8 cellular contexts compared by ENCODE assay signal in genomic region chrX:153972368-153973126, GRCh38. TPM values are rescaled to one million over a fixed set of nuclear protein-coding genes. Genes with fewer than 3 reads are reported as not detected.
DNase-seq lines count a peak whose midpoint lies in the region; ATAC-seq, FAIRE-seq and TF ChIP-seq lines count a peak whose summit lies in the region.

Gene TMEM187, plus strand, starts transcription at chrX:153972754. Its CDS starts 9,309 bp downstream, at chrX:153982063.

- DNase-seq in Ammon's horn (ENCODE audit: low spot score): peak; percentile 84
- DNase-seq in GM19239 (ENCODE audit: insufficient read length, low spot score): peak; percentile 73
- DNase-seq in NCI-H446 treated with DMSO at 0.1 percent for 48 hours (lab: John Stamatoyannopoulos, UW): peak; percentile 82
- DNase-seq in activated CD4-positive, CD25-positive, alpha-beta regulatory T cell treated with anti-CD3 and anti-CD28 coated beads, Interleukin-2, amount 50 U/mL, for 72 hours: peak; percentile 90
- DNase-seq in cerebellar nuclear complex (lab: John Stamatoyannopoulos, UW): peak; percentile 39 to 52
- no peak for DNase-seq in kidney epithelial cell (ENCODE audit: low read depth)
- peak; percentile 90 for DNase-seq in stimulated activated CD4-positive, alpha-beta T cell treated with anti-CD3 and anti-CD28 coated beads, Interleukin-15, amount 100 ng/mL, for 24 hours

- no peaks in the 10 kb centered on the region for H3K36me3 ChIP-seq in kidney epithelial cell (ENCODE audit: control insufficient read depth, insufficient read depth, low read length)

- FAIRE-seq in GM19239 (lab: Jason Lieb, UNC): peak; percentile 98

- no peaks in the 10 kb centered on the region for H3K27me3 ChIP-seq in kidney epithelial cell (ENCODE audit: control insufficient read depth, insufficient read depth, low read length)

- ATAC-seq in HG03439 (IDR thresholded peaks at IDR 0.05; ENCODE audit: unreplicated experiment): peak; percentile 42

- peak within 1 kb of the TSS; percentile 81 for H3K4me3 ChIP-seq in kidney epithelial cell (ENCODE audit: low read depth, low read length)

- TF ChIP-seq CTCF in kidney epithelial cell (IDR thresholded peaks at IDR 0.05; ENCODE audit: insufficient read depth, low read length, poor library complexity, severe bottlenecking): no peak

RNA-seq across cellular contexts. Expression of gene TMEM187, which starts in this region (rescaled TPM):
- total RNA-seq in kidney epithelial cell: 6.7 and 11.9 TPM in 2 replicates
